Comparison of ENCODE assay signal across 1 cellular context in genomic region chr10:132535065-132535651, GRCh38.
TF ChIP-seq lines count a peak whose summit lies in the region.

No MANE protein-coding gene starts in this region.

TF ChIP-seq in HepG2, 621 proteins besides CTCF, POLR2A, EP300 and RAD21:
- TF ChIP-seq ZNF687 (CRISPR knock-in tag; IDR thresholded peaks at IDR 0.05) (0 out of 2 replicates have a peak, but pooled peaks have one; percentile 8), PTBP1 (IDR thresholded peaks at IDR 0.05; ENCODE audit: low read depth, low read length, poor library complexity, severe bottlenecking) (no peak), MNT (IDR thresholded peaks at IDR 0.05) (peak; percentile 65)
